Comparison of ENCODE assay signal across 8 cellular contexts in the genomic region with DNA sequence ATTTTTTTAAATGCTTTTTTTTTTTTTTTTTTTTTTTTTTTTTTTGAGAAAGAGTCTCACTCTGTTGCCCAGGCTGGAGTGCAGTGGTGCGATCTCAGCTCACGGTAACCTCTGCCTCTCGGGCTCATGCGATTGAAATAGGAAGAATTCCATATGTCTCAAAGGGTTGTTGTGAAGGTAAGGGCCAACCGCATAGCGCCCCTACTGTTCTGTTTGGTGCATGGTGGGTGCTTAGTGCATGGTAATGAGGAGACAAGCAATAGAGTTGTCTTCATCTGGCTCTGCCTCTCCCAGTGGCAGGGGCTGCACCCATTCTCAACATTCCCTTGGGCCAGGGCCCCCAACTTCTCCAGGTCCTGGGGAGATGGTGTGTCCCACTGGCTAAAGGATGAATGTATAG.
A peak's percentile ranks its signal among the peaks of the same experiment; 100 is the strongest.
DNase-seq lines count a peak whose midpoint lies in the region; ATAC-seq and TF ChIP-seq lines count a peak whose summit lies in the region.

No MANE protein-coding gene starts in this region.

- peaks cover 5% of the 10 kb centered on the region in 2 donors for H3K27me3 Mint-ChIP-seq in natural killer cell (ENCODE audit: low read depth in 2 of 2)
- H3K27me3 Mint-ChIP-seq in natural killer cell treated with Interleukin-12 subunit alpha and Interleukin-12 subunit beta and Interleukin-15 and Interleukin-18, amount 100 ng/mL, for 72 hours, result peaks cover 14 to 35% of the 10 kb centered on the region in 2 donors
- H3K27me3 Mint-ChIP-seq in neural crest cell (ENCODE audit: low read depth), result peaks cover 39% of the 10 kb centered on the region

- intact Hi-C loops in natural killer cell (cut with micrococcal nuclease), result no loop called here

- H3K4me1 Mint-ChIP-seq in natural killer cell, result no peaks in the 10 kb centered on the region
- no peaks in the 10 kb centered on the region for H3K4me1 Mint-ChIP-seq in natural killer cell treated with Interleukin-12 subunit alpha and Interleukin-12 subunit beta and Interleukin-15 and Interleukin-18, amount 100 ng/mL, for 72 hours (ENCODE audit: low read depth in 2 of 2)
- H3K4me1 Mint-ChIP-seq in neural crest cell, result peaks cover 7% of the 10 kb centered on the region

- H3K9me3 Mint-ChIP-seq in natural killer cell (no peaks in the 10 kb centered on the region), neural crest cell (no peaks in the 10 kb centered on the region)
- no peaks in the 10 kb centered on the region for H3K9me3 Mint-ChIP-seq in natural killer cell treated with Interleukin-12 subunit alpha and Interleukin-12 subunit beta and Interleukin-15 and Interleukin-18, amount 100 ng/mL, for 72 hours

- H3K4me3 Mint-ChIP-seq in natural killer cell (no peak overlapping the region), neural crest cell (no peak overlapping the region)
- H3K4me3 Mint-ChIP-seq in natural killer cell treated with Interleukin-12 subunit alpha and Interleukin-12 subunit beta and Interleukin-15 and Interleukin-18, amount 100 ng/mL, for 72 hours, result no peak overlapping the region

- peak in 2 of 3 donors; percentile 43 to 69 for ATAC-seq in natural killer cell
- ATAC-seq in natural killer cell treated with Interleukin-12 subunit alpha and Interleukin-12 subunit beta and Interleukin-15 and Interleukin-18, amount 100 ng/mL, for 72 hours, result no peak
- no peak for ATAC-seq in HG03521 (IDR thresholded peaks at IDR 0.05; ENCODE audit: unreplicated experiment)

- H3K27ac Mint-ChIP-seq in natural killer cell, result no peak overlapping the region
- H3K27ac Mint-ChIP-seq in natural killer cell treated with Interleukin-12 subunit alpha and Interleukin-12 subunit beta and Interleukin-15 and Interleukin-18, amount 100 ng/mL, for 72 hours, result no peak overlapping the region
- H3K27ac Mint-ChIP-seq in neural crest cell (ENCODE audit: unreplicated experiment), result no peak overlapping the region

- TF ChIP-seq CTCF in natural killer cell (IDR thresholded peaks at IDR 0.05) (peak; percentile 41), neural crest cell (conservative IDR thresholded peaks at IDR 0.05) (peak; percentile 64)

- no peaks in the 10 kb centered on the region for H3K36me3 Mint-ChIP-seq in natural killer cell
- H3K36me3 Mint-ChIP-seq in natural killer cell treated with Interleukin-12 subunit alpha and Interleukin-12 subunit beta and Interleukin-15 and Interleukin-18, amount 100 ng/mL, for 72 hours, result no peaks in the 10 kb centered on the region
- no peaks in the 10 kb centered on the region for H3K36me3 Mint-ChIP-seq in neural crest cell (ENCODE audit: low read depth)

- DNase-seq in natural killer cell (no peak), HuH-7.5 (ENCODE audit: low spot score) (peak; percentile 64), SW 1271 (lab: John Stamatoyannopoulos, UW) (peak; percentile 1 to 25), neural crest cell (ENCODE audit: low read depth, low spot score) (peak; percentile 23), occipital lobe (lab: John Stamatoyannopoulos, UW) (no peak)
- no peak for DNase-seq in natural killer cell treated with Interleukin-12 subunit alpha and Interleukin-12 subunit beta and Interleukin-15 and Interleukin-18, amount 100 ng/mL, for 72 hours (ENCODE audit: low spot score)
- peak; percentile 12 for DNase-seq in central memory CD4-positive, alpha-beta T cell

Comparison
In these comparisons a context has a peak if more than half of its experiments do, and no peak if none do; other contexts are left out.
1. ATAC-seq: peak in natural killer cell (2 of 3); none in natural killer cell treated with Interleukin-12 subunit alpha and Interleukin-12 subunit beta and Interleukin-15 and Interleukin-18, amount 100 ng/mL, for 72 hours (0 of 2) and HG03521 (single experiment).
2. DNase-seq: peak in HuH-7.5 (single experiment), SW 1271 (2 of 2), central memory CD4-positive, alpha-beta T cell (single experiment) and neural crest cell (single experiment); none in natural killer cell (single experiment), natural killer cell treated with Interleukin-12 subunit alpha and Interleukin-12 subunit beta and Interleukin-15 and Interleukin-18, amount 100 ng/mL, for 72 hours (single experiment) and occipital lobe (single experiment).